Comparison of ENCODE assay signal across 4 cellular contexts in the genomic region with DNA sequence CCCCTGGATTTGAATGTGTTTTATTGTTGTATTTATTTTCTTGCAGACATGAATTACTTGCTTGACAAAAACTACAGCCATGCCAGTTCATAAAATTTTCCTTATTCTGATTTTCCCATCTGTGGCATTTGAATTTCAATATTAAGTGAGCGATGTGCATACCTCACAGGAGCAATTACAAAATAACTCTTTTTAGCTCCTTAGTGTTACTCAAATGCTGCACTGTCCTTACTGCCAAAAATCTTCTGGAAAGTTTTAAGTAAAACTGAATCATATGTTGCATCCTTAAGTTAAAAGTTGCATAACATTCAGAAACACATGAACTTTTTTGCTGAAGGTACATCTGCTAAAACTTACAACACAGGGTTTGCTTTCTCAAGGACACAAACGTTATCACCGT.
DNase-seq lines count a peak whose midpoint lies in the region; ATAC-seq, FAIRE-seq and TF ChIP-seq lines count a peak whose summit lies in the region.
"Not testable (repeated sequence)": the region's sequence is repeated elsewhere in the genome, so short reads cannot be mapped to it uniquely, and the experiment has no call there.

No MANE protein-coding gene starts in this region.

- TF ChIP-seq POLR2A in endothelial cell of umbilical vein (IDR thresholded peaks at IDR 0.05; ENCODE audit: low read depth, low read length): not testable (repeated sequence)

- FAIRE-seq in bronchial epithelial cell (lab: Jason Lieb, UNC): peak; percentile 13
- FAIRE-seq in endothelial cell of umbilical vein (lab: Jason Lieb, UNC): peak; percentile 38

- dilution Hi-C loops in endothelial cell of umbilical vein (cut with MboI; ENCODE audit: extremely low pct_ligation_motif_present, low sequenced_read_pairs): not testable (repeated sequence)

- BruUV-seq in endothelial cell of umbilical vein (replicated peaks; lab: Mats Ljungman, UMichigan): not testable (repeated sequence)

- 0 out of 3 replicates have a peak, but pooled peaks have one; percentile 18 for ATAC-seq in RWPE2 (ENCODE audit: low read depth)
- ATAC-seq in omental fat pad (ENCODE audit: low FRiP score): peak; percentile 81

- DNase-seq in RWPE2 (ENCODE audit: low spot score); bronchial epithelial cell (ENCODE audit: low read depth); endothelial cell of umbilical vein (ENCODE audit: low read depth, low spot score); omental fat pad (ENCODE audit: low spot score): not testable (repeated sequence)

- not testable (repeated sequence) for H3K27me3 ChIP-seq in RWPE2 (ENCODE audit: insufficient read depth, poor library complexity, severe bottlenecking); bronchial epithelial cell (ENCODE audit: control insufficient read depth, insufficient read depth, low read length); endothelial cell of umbilical vein (ENCODE audit: control insufficient read depth in 2 of 2, insufficient read depth in 2 of 2, low read length in 2 of 2)

- H4K20me1 ChIP-seq in endothelial cell of umbilical vein (replicated peaks; ENCODE audit: control insufficient read depth, extremely low read depth, insufficient read depth, low read length): not testable (repeated sequence)

- intact Hi-C loops in endothelial cell of umbilical vein (cut with micrococcal nuclease): not testable (repeated sequence)

- H3K27ac ChIP-seq in RWPE2 (ENCODE audit: poor library complexity, severe bottlenecking); endothelial cell of umbilical vein (ENCODE audit: insufficient read depth, low read depth, low read length): not testable (repeated sequence)

- H3K79me2 ChIP-seq in endothelial cell of umbilical vein (ENCODE audit: control insufficient read depth, insufficient read depth, low read length): not testable (repeated sequence)

- H3K4me1 ChIP-seq in RWPE2 (ENCODE audit: insufficient read depth, poor library complexity, severe bottlenecking); endothelial cell of umbilical vein (ENCODE audit: control insufficient read depth, extremely low read depth, insufficient read depth, low read length): not testable (repeated sequence)

- CTCF ChIA-PET in endothelial cell of umbilical vein (lab: Charles Lee): not testable (repeated sequence)

- not testable (repeated sequence) for H3K36me3 ChIP-seq in RWPE2 (ENCODE audit: low read depth); bronchial epithelial cell (ENCODE audit: control insufficient read depth, insufficient read depth, low read length); endothelial cell of umbilical vein (ENCODE audit: control insufficient read depth in 2 of 2, extremely low read depth in 1 of 2, insufficient read depth in 2 of 2, low read length in 2 of 2)

- not testable (repeated sequence) for H2AFZ ChIP-seq in endothelial cell of umbilical vein (ENCODE audit: low read depth, low read length)

- H3K9ac ChIP-seq in endothelial cell of umbilical vein (replicated peaks; ENCODE audit: extremely low read depth, insufficient read depth, low read length): not testable (repeated sequence)

- H3K4me3 ChIP-seq in RWPE2 (ENCODE audit: severe bottlenecking); bronchial epithelial cell (ENCODE audit: low read depth, low read length); endothelial cell of umbilical vein (replicated peaks in 1 of 3; ENCODE audit: insufficient read depth in 1 of 3, low read depth in 1 of 3, low read length in 3 of 3): not testable (repeated sequence)

- not testable (repeated sequence) for H3K4me2 ChIP-seq in endothelial cell of umbilical vein (ENCODE audit: insufficient read depth, low read length)

- TF ChIP-seq CTCF in RWPE2 (IDR thresholded peaks at IDR 0.05; ENCODE audit: poor library complexity, severe bottlenecking); bronchial epithelial cell (IDR thresholded peaks at IDR 0.05; ENCODE audit: insufficient read depth, low read length, severe bottlenecking); endothelial cell of umbilical vein (IDR thresholded peaks at IDR 0.05; ENCODE audit: extremely low read depth in 1 of 2, insufficient read depth in 1 of 2, low read depth in 1 of 2, low read length in 2 of 2); omental fat pad (IDR thresholded peaks at IDR 0.05): not testable (repeated sequence)

- POLR2A ChIA-PET in endothelial cell of umbilical vein (lab: Charles Lee): not testable (repeated sequence)

- not testable (repeated sequence) for H3K9me1 ChIP-seq in endothelial cell of umbilical vein (replicated peaks; ENCODE audit: control insufficient read depth, extremely low read depth, insufficient read depth, low read length)

- H3K9me3 ChIP-seq in RWPE2 (ENCODE audit: severe bottlenecking); endothelial cell of umbilical vein (replicated peaks; ENCODE audit: control insufficient read depth, insufficient read depth, low read length): not testable (repeated sequence)
